1 cellular context compared by ENCODE assay signal in genomic region chr3:171346011-171346410, GRCh38.
TF ChIP-seq lines count a peak whose summit lies in the region.

No MANE protein-coding gene starts in this region.

TF ChIP-seq in GM23338, 12 proteins besides CTCF, POLR2A, EP300 and RAD21 (continued from another document):
- no peak for TF ChIP-seq ZNF462 (CRISPR knock-in tag; IDR thresholded peaks at IDR 0.05)
